8 cellular contexts compared by ENCODE assay signal in genomic region chr17:1762906-1763829, GRCh38. TPM values are rescaled to one million over a fixed set of nuclear protein-coding genes. Genes with fewer than 3 reads are reported as not detected.
DNase-seq lines count a peak whose midpoint lies in the region; ATAC-seq and TF ChIP-seq lines count a peak whose summit lies in the region.

No MANE protein-coding gene starts in this region.

- ATAC-seq in Right ventricle myocardium inferior (peak; percentile 58), right cardiac atrium (peak; percentile 39 to 57), GM18870 (IDR thresholded peaks at IDR 0.05; ENCODE audit: unreplicated experiment) (no peak), HG03469 (IDR thresholded peaks at IDR 0.05; ENCODE audit: unreplicated experiment) (no peak), HG02884 (IDR thresholded peaks at IDR 0.05; ENCODE audit: unreplicated experiment) (no peak)
- ATAC-seq in activated naive CD8-positive, alpha-beta T cell treated with anti-CD3 and anti-CD28 coated beads, Interleukin-2, amount 10 ng/mL, durations not matched to agents 7 days and 5 days (ENCODE audit: low read depth), result no peak

- H3K27me3 Mint-ChIP-seq in activated naive CD8-positive, alpha-beta T cell treated with anti-CD3 and anti-CD28 coated beads, Interleukin-2, amount 10 ng/mL, durations not matched to agents 7 days and 5 days, result peaks cover 2% of the 10 kb centered on the region

- H3F3A ChIP-seq in smooth muscle cell (ENCODE audit: low read depth), result peaks cover 8% of the 10 kb centered on the region

- H3K9me3 ChIP-seq in right cardiac atrium (ENCODE audit: control insufficient read depth, low read length) (no peaks in the 10 kb centered on the region), smooth muscle cell (replicated peaks; ENCODE audit: low read depth) (no peaks in the 10 kb centered on the region)

- peak overlapping the region; percentile 43 for H3K4me3 Mint-ChIP-seq in activated naive CD8-positive, alpha-beta T cell treated with anti-CD3 and anti-CD28 coated beads, Interleukin-2, amount 10 ng/mL, durations not matched to agents 7 days and 5 days

- peaks cover 23% of the 10 kb centered on the region for H3K4me1 Mint-ChIP-seq in activated naive CD8-positive, alpha-beta T cell treated with anti-CD3 and anti-CD28 coated beads, Interleukin-2, amount 10 ng/mL, durations not matched to agents 7 days and 5 days

- peak overlapping the region; percentile 59 for H3K4me3 ChIP-seq in right cardiac atrium (ENCODE audit: low read length)
- H3K4me3 ChIP-seq in smooth muscle cell, result peak overlapping the region; percentile 52

- H3K27ac Mint-ChIP-seq in activated naive CD8-positive, alpha-beta T cell treated with anti-CD3 and anti-CD28 coated beads, Interleukin-2, amount 10 ng/mL, durations not matched to agents 7 days and 5 days, result peak overlapping the region; percentile 85

- no peaks in the 10 kb centered on the region for H3K9me3 Mint-ChIP-seq in activated naive CD8-positive, alpha-beta T cell treated with anti-CD3 and anti-CD28 coated beads, Interleukin-2, amount 10 ng/mL, durations not matched to agents 7 days and 5 days

- no peaks in the 10 kb centered on the region for H3K79me2 ChIP-seq in smooth muscle cell (ENCODE audit: low read depth)

- no peak overlapping the region for H2AFZ ChIP-seq in smooth muscle cell (ENCODE audit: low read depth)

- H3K27me3 ChIP-seq in right cardiac atrium (ENCODE audit: control insufficient read depth, insufficient read depth) (no peaks in the 10 kb centered on the region), smooth muscle cell (ENCODE audit: low read depth) (no peaks in the 10 kb centered on the region)

- no peaks in the 10 kb centered on the region for H3K36me3 Mint-ChIP-seq in activated naive CD8-positive, alpha-beta T cell treated with anti-CD3 and anti-CD28 coated beads, Interleukin-2, amount 10 ng/mL, durations not matched to agents 7 days and 5 days

- POLR2A ChIA-PET in activated naive CD8-positive, alpha-beta T cell treated with anti-CD3 and anti-CD28 coated beads, Interleukin-2, amount 10 ng/mL, durations not matched to agents 7 days and 5 days (lab: Charles Lee), result interaction anchor here (0.8 to 2.4 kb wide), 6 partner anchors 9 to 41 kb away, joined by 3 to 12 read pairs (median 4); partner anchors contain the start of gene WDR81

- H3K4me1 ChIP-seq in right cardiac atrium (ENCODE audit: control insufficient read depth, insufficient read depth, low read length), result peaks cover 3% of the 10 kb centered on the region
- H3K4me1 ChIP-seq in smooth muscle cell (ENCODE audit: low read depth), result peaks cover 18% of the 10 kb centered on the region

- intact Hi-C loops in Right ventricle myocardium inferior (cut with DNase I), result loop anchor here (5.0 kb wide), 1 partner anchor 41 kb away; the partner anchor contains the start of gene WDR81
- intact Hi-C loops in cardiac septum (cut with DNase I), result loop anchor here (5.0 kb wide), 1 partner anchor 36 kb away; no protein-coding TSS in a partner anchor
- intact Hi-C loops in right cardiac atrium (cut with DNase I), result no loop called here

- no peaks in the 10 kb centered on the region for H3K36me3 ChIP-seq in smooth muscle cell (ENCODE audit: low read depth)

- DNase-seq in Right ventricle myocardium inferior (ENCODE audit: missing footprints), result peak; percentile 86
- no peak for DNase-seq in cardiac septum (ENCODE audit: low spot score)
- DNase-seq in activated naive CD8-positive, alpha-beta T cell treated with anti-CD3 and anti-CD28 coated beads, Interleukin-2, amount 10 ng/mL, durations not matched to agents 7 days and 5 days, result no peak
- peak; percentile 64 to 87 (median 74) for DNase-seq in right cardiac atrium
- peak; percentile 37 for DNase-seq in smooth muscle cell (lab: John Stamatoyannopoulos, UW; ENCODE audit: unreplicated experiment)

- H3K4me2 ChIP-seq in smooth muscle cell, result peak overlapping the region; percentile 82

- H4K20me1 ChIP-seq in smooth muscle cell (ENCODE audit: low read depth), result no peaks in the 10 kb centered on the region

- H3K9ac ChIP-seq in smooth muscle cell (ENCODE audit: low read depth), result peak overlapping the region; percentile 84

- no peak for TF ChIP-seq CTCF in smooth muscle cell (IDR thresholded peaks at IDR 0.05; ENCODE audit: borderline replicate concordance, insufficient read depth, poor library complexity, severe bottlenecking)

- 51% methylated on average over 21 of the region's 21 CpGs for WGBS in right cardiac atrium
- 33% methylated on average over 21 of the region's 21 CpGs for WGBS in smooth muscle cell (ENCODE audit: low lambda C conversion rate)

- peak overlapping the region; percentile 38 for H3K27ac ChIP-seq in right cardiac atrium (ENCODE audit: low read length)
- peak overlapping the region; percentile 84 for H3K27ac ChIP-seq in smooth muscle cell (ENCODE audit: low read depth)

RNA-seq across cellular contexts. Expression of gene SERPINF1, which starts 1.3 kb away (rescaled TPM):
- 198 TPM for total RNA-seq in Right ventricle myocardium inferior
- total RNA-seq in cardiac septum, result 163 TPM
- total RNA-seq in activated naive CD8-positive, alpha-beta T cell treated with anti-CD3 and anti-CD28 coated beads, Interleukin-2, amount 10 ng/mL, durations not matched to agents 7 days and 5 days, result 1 to 10 TPM; 2.2 to 2.8 TPM
- total RNA-seq in right cardiac atrium, result 100 to 1,000 TPM; 160 to 288 (median 264) TPM
- polyA plus RNA-seq in right cardiac atrium, result 215 TPM
- 645 and 778 TPM in 2 replicates for total RNA-seq in smooth muscle cell
- polyA plus RNA-seq in smooth muscle cell, result 370 and 498 TPM in 2 replicates

RNA-seq across cellular contexts. Expression of gene SERPINF2, which starts 20.5 kb away (rescaled TPM):
- total RNA-seq in Right ventricle myocardium inferior, result 0.73 TPM
- 1.2 TPM for total RNA-seq in cardiac septum
- total RNA-seq in activated naive CD8-positive, alpha-beta T cell treated with anti-CD3 and anti-CD28 coated beads, Interleukin-2, amount 10 ng/mL, durations not matched to agents 7 days and 5 days, result under 1 TPM; 0.23 to 0.33 TPM
- 1 to 10 TPM in 3 of 4 donors, under 1 TPM in 1; 0.45 to 2.1 (median 1.2) TPM for total RNA-seq in right cardiac atrium
- polyA plus RNA-seq in right cardiac atrium, result 1.1 TPM
- total RNA-seq in smooth muscle cell, result 0.18 and 0.36 TPM in 2 replicates
- polyA plus RNA-seq in smooth muscle cell, result 0.22 and 0.66 TPM in 2 replicates

RNA-seq across cellular contexts. Expression of gene WDR81, which starts 38.7 kb away (rescaled TPM):
- 10.4 TPM for total RNA-seq in Right ventricle myocardium inferior
- 7.2 TPM for total RNA-seq in cardiac septum
- total RNA-seq in activated naive CD8-positive, alpha-beta T cell treated with anti-CD3 and anti-CD28 coated beads, Interleukin-2, amount 10 ng/mL, durations not matched to agents 7 days and 5 days, result 10 to 100 TPM; 35.8 to 36.7 TPM
- total RNA-seq in right cardiac atrium, result 10 to 100 TPM in 3 of 4 donors, 1 to 10 TPM in 1; 9.2 to 11.2 (median 11.0) TPM
- 10.2 TPM for polyA plus RNA-seq in right cardiac atrium
- total RNA-seq in smooth muscle cell, result 5.6 and 5.7 TPM in 2 replicates
- 9.7 TPM in 2 replicates for polyA plus RNA-seq in smooth muscle cell

RNA-seq across cellular contexts. Expression of gene TLCD2, which starts 53.0 kb away (rescaled TPM):
- 2.4 TPM for total RNA-seq in Right ventricle myocardium inferior
- total RNA-seq in cardiac septum, result 2.6 TPM
- total RNA-seq in activated naive CD8-positive, alpha-beta T cell treated with anti-CD3 and anti-CD28 coated beads, Interleukin-2, amount 10 ng/mL, durations not matched to agents 7 days and 5 days, result under 1 TPM; 0.20 to 0.30 TPM
- 1 to 10 TPM; 1.9 to 6.1 (median 2.3) TPM for total RNA-seq in right cardiac atrium
- 1.5 TPM for polyA plus RNA-seq in right cardiac atrium
- 2.5 and 3.4 TPM in 2 replicates for total RNA-seq in smooth muscle cell
- 1.9 and 3.6 TPM in 2 replicates for polyA plus RNA-seq in smooth muscle cell

Comparison
In these comparisons a context has a peak if more than half of its experiments do, and no peak if none do; other contexts are left out.
1. DNase-seq: peak in Right ventricle myocardium inferior (single experiment), right cardiac atrium (3 of 3) and smooth muscle cell (single experiment); none in cardiac septum (single experiment) and activated naive CD8-positive, alpha-beta T cell treated with anti-CD3 and anti-CD28 coated beads, Interleukin-2, amount 10 ng/mL, durations not matched to agents 7 days and 5 days (single experiment).
2. intact Hi-C loops: an anchor here in Right ventricle myocardium inferior (5.0 kb wide) and cardiac septum (5.0 kb wide); none called in right cardiac atrium.
3. ATAC-seq: peak in Right ventricle myocardium inferior (single experiment) and right cardiac atrium (2 of 2); none in activated naive CD8-positive, alpha-beta T cell treated with anti-CD3 and anti-CD28 coated beads, Interleukin-2, amount 10 ng/mL, durations not matched to agents 7 days and 5 days (single experiment), GM18870 (single experiment), HG03469 (single experiment) and HG02884 (single experiment).
4. RNA of gene SERPINF1, which starts 1.3 kb away (total RNA-seq): 645 to 778 TPM in smooth muscle cell, 160 to 288 TPM in right cardiac atrium, 198 TPM in Right ventricle myocardium inferior (single experiment) and 163 TPM in cardiac septum (single experiment); 2.2 to 2.8 TPM in activated naive CD8-positive, alpha-beta T cell treated with anti-CD3 and anti-CD28 coated beads, Interleukin-2, amount 10 ng/mL, durations not matched to agents 7 days and 5 days; every median in the first group is over 10 times any median in the second.